Comparison of ENCODE assay signal across 27 cellular contexts in the genomic region with DNA sequence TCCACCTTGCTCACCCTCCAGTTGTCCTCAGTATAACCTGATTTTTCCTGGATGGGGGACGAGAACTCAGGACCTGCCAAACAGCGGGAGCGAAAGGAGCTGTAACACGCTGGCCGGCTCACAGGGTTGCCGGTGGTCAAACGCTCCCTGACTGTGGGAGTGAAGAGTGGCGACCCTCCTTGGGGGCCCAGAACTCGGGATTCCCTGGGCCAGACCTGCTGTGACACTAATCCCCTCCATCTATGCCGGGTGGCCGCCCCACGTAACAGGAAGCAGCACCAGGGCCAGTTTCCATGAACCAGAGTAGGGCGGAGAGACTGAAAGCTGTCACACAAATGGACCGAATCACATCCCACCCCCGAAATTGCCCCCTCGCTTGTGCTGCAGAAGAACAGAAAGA.
"Had no signal": no experiment of that assay in that cellular context is flagged by ENCODE, and none has a peak within 500 bp of the region (broad histone marks: within the 10 kb centered on the region; RNA-seq: fewer than 3 reads in every experiment).

No MANE protein-coding gene starts in this region.

- H3K4me1 ChIP-seq: breast epithelium, esophagus squamous epithelium, right lobe of liver, stomach, tibial artery had no signal

- H3K36me3 ChIP-seq: breast epithelium, esophagus squamous epithelium, right lobe of liver, stomach, tibial artery had no signal

- H3K27ac ChIP-seq: breast epithelium, epithelial cell of prostate, esophagus squamous epithelium, right lobe of liver, stomach, tibial artery, VCaP had no signal

- H3K27me3 ChIP-seq: breast epithelium, esophagus squamous epithelium, right lobe of liver, stomach, tibial artery had no signal

- H3K9me3 ChIP-seq: breast epithelium, right lobe of liver had no signal

- H3K4me3 ChIP-seq: breast epithelium, esophagus squamous epithelium, right lobe of liver, stomach, tibial artery had no signal

- FAIRE-seq: colon, endometrium, frontal cortex, islet of Langerhans, TTC549, urothelium cell line had no signal

- DNase-seq: activated CD4-positive, alpha-beta T cell treated with anti-CD3 and anti-CD28 coated beads for 48 hours; activated CD4-positive, alpha-beta T cell treated with anti-CD3 and anti-CD28 coated beads, Interleukin-2, amount 50 U/mL, for 48 hours; activated CD8-positive, alpha-beta memory T cell treated with anti-CD3 and anti-CD28 coated beads for 24 hours; activated gamma-delta T cell treated with Interleukin-2 at 50 U/mL for 16 hours; amygdala; effector CD8-positive, alpha-beta T cell; esophagus squamous epithelium; left ventricle myocardium superior; mammary epithelial cell; nucleus accumbens; stimulated activated CD4-positive, alpha-beta T cell treated with anti-CD3 and anti-CD28 coated beads, Interleukin-12 subunit alpha, Interleukin-12 subunit beta, amount 100 ng/mL, for 4 hours; stimulated activated CD4-positive, alpha-beta T cell treated with anti-CD3 and anti-CD28 coated beads, Interleukin-4, amount 100 ng/mL, for 1 hour; stomach; SW 1271; T-helper 9 cell; tibial artery had no signal

- ATAC-seq: left ventricle myocardium superior; stimulated activated effector memory CD8-positive, alpha-beta T cell treated with anti-CD3 and anti-CD28 coated beads, Interleukin-12 subunit alpha, Interleukin-12 subunit beta, amount 100 ng/mL, for 72 hours had no signal
